1 cellular context compared by ENCODE assay signal in genomic region chr15:67090297-67091072, GRCh38.
TF ChIP-seq lines count a peak whose summit lies in the region.

No MANE protein-coding gene starts in this region.

TF ChIP-seq in K562, 482 proteins besides CTCF, POLR2A, EP300 and RAD21 (continued from another document and continues in another):
- TF ChIP-seq RREB1 (CRISPR knock-in tag; IDR thresholded peaks at IDR 0.05) (no peak), ZNF253 (CRISPR knock-in tag; conservative IDR thresholded peaks at IDR 0.05) (no peak), STAG1 (CRISPR knock-in tag; IDR thresholded peaks at IDR 0.05; ENCODE audit: borderline replicate concordance) (no peak), ZNF41 (CRISPR knock-in tag; conservative IDR thresholded peaks at IDR 0.05) (no peak), RBM34 (IDR thresholded peaks at IDR 0.05; ENCODE audit: borderline replicate concordance, insufficient read depth, low read length) (no peak), HNRNPK (IDR thresholded peaks at IDR 0.05; ENCODE audit: low read depth, low read length, poor library complexity, severe bottlenecking) (no peak), HMG20A (CRISPR knock-in tag; conservative IDR thresholded peaks at IDR 0.05) (no peak), ATF1 (CRISPR knock-in tag; IDR thresholded peaks at IDR 0.05) (no peak), ATF1 (tag; IDR thresholded peaks at IDR 0.05) (no peak), NFRKB (IDR thresholded peaks at IDR 0.05; ENCODE audit: low read depth) (0 out of 2 replicates have a peak, but pooled peaks have one; percentile 31), E2F8 (IDR thresholded peaks at IDR 0.05; ENCODE audit: low read depth, partially characterized antibody) (no peak), KLF6 (CRISPR knock-in tag; IDR thresholded peaks at IDR 0.05; ENCODE audit: borderline replicate concordance) (no peak), RERE (CRISPR knock-in tag; IDR thresholded peaks at IDR 0.05; ENCODE audit: borderline replicate concordance) (no peak), NFIC (IDR thresholded peaks at IDR 0.05) (no peak), HDAC8 (tag; IDR thresholded peaks at IDR 0.05) (no peak), FOXK1 (CRISPR knock-in tag; IDR thresholded peaks at IDR 0.05; ENCODE audit: borderline replicate concordance) (no peak), PREB (CRISPR knock-in tag; IDR thresholded peaks at IDR 0.05) (no peak), FOXP1 (CRISPR knock-in tag; IDR thresholded peaks at IDR 0.05) (no peak), JUNB (CRISPR knock-in tag; conservative IDR thresholded peaks at IDR 0.05) (no peak), CUX1 (CRISPR knock-in tag; IDR thresholded peaks at IDR 0.05) (no peak), XRCC5 (IDR thresholded peaks at IDR 0.05; ENCODE audit: low read depth, low read length) (no peak), RBFOX2 (IDR thresholded peaks at IDR 0.05; ENCODE audit: low read depth, low read length) (0 out of 2 replicates have a peak, but pooled peaks have one; percentile 8), ELK1 (CRISPR knock-in tag; IDR thresholded peaks at IDR 0.05) (no peak), SREBF1 (IDR thresholded peaks at IDR 0.05; ENCODE audit: borderline replicate concordance, low read depth, low read length) (no peak), GABPA (tag; conservative IDR thresholded peaks at IDR 0.05; ENCODE audit: low read depth) (no peak), MTA3 (IDR thresholded peaks at IDR 0.05; ENCODE audit: borderline replicate concordance) (no peak), HNRNPL (IDR thresholded peaks at IDR 0.05; ENCODE audit: low read depth, low read length) (no peak), BRCA1 (IDR thresholded peaks at IDR 0.05) (no peak), BRCA1 (CRISPR knock-in tag; IDR thresholded peaks at IDR 0.05) (no peak), ZBTB5 (IDR thresholded peaks at IDR 0.05) (no peak)
